23 cellular contexts compared by ENCODE assay signal in genomic region chr21:39390212-39390765, GRCh38. TPM values are rescaled to one million over a fixed set of nuclear protein-coding genes. Genes with fewer than 3 reads are reported as not detected.
"Had no signal": no experiment of that assay in that cellular context is flagged by ENCODE, and none has a peak within 500 bp of the region (broad histone marks: within the 10 kb centered on the region; RNA-seq: fewer than 3 reads in every experiment).

No MANE protein-coding gene starts in this region.

- H3K27me3 Mint-ChIP-seq: activated CD4-positive, alpha-beta T cell treated with anti-CD3 and anti-CD28 coated beads, Interleukin-2, amount 10 ng/mL, durations not matched to agents 7 days and 5 days; activated naive CD8-positive, alpha-beta T cell; dendritic cell treated with granulocyte-macrophage colony-stimulating factor and Interleukin-4, amounts not matched to agents 40 ng/mL and 50 ng/mL, for 4 days; memory B cell; naive thymus-derived CD8-positive, alpha-beta T cell had no signal

- H3K36me3 ChIP-seq: breast epithelium had no signal

- FAIRE-seq: keratinocyte, TTC549 had no signal

- H3K27ac ChIP-seq: breast epithelium, epithelial cell of prostate, hepatocyte, right atrium auricular region, skin epidermis, upper lobe of left lung had no signal

- H3K27ac Mint-ChIP-seq: activated CD4-positive, alpha-beta T cell treated with anti-CD3 and anti-CD28 coated beads, Interleukin-2, amount 10 ng/mL, durations not matched to agents 7 days and 5 days; activated naive CD8-positive, alpha-beta T cell; dendritic cell treated with granulocyte-macrophage colony-stimulating factor and Interleukin-4, amounts not matched to agents 40 ng/mL and 50 ng/mL, for 4 days had no signal

- DNase-seq: activated CD4-positive, alpha-beta T cell treated with anti-CD3 and anti-CD28 coated beads, Interleukin-2, amount 10 ng/mL, durations not matched to agents 7 days and 5 days; activated CD8-positive, alpha-beta memory T cell treated with anti-CD3 and anti-CD28 coated beads for 24 hours; activated gamma-delta T cell treated with Interleukin-2 at 50 U/mL for 16 hours; amygdala; effector memory CD4-positive, alpha-beta T cell; naive thymus-derived CD8-positive, alpha-beta T cell; occipital lobe; stimulated activated CD4-positive, alpha-beta T cell treated with anti-CD3 and anti-CD28 coated beads, Interleukin-15, amount 100 ng/mL, for 24 hours; stimulated activated CD4-positive, alpha-beta T cell treated with anti-CD3 and anti-CD28 coated beads, Interleukin-4, amount 100 ng/mL, for 24 hours; stimulated activated naive CD8-positive, alpha-beta T cell treated with anti-CD3 and anti-CD28 coated beads, Interleukin-15, Interleukin-2, amounts not matched to agents 100 U/mL and 50 U/mL, for 24 hours; T-helper 2 cell; upper lobe of left lung had no signal

- H2AFZ ChIP-seq: hepatocyte had no signal

- H3K4me3 Mint-ChIP-seq: activated CD4-positive, alpha-beta T cell treated with anti-CD3 and anti-CD28 coated beads, Interleukin-2, amount 10 ng/mL, durations not matched to agents 7 days and 5 days; dendritic cell treated with granulocyte-macrophage colony-stimulating factor and Interleukin-4, amounts not matched to agents 40 ng/mL and 50 ng/mL, for 4 days; memory B cell had no signal

- H3K9me3 ChIP-seq: breast epithelium, gastroesophageal sphincter, right atrium auricular region, upper lobe of left lung had no signal

- H3K9me3 Mint-ChIP-seq: activated CD4-positive, alpha-beta T cell treated with anti-CD3 and anti-CD28 coated beads, Interleukin-2, amount 10 ng/mL, durations not matched to agents 7 days and 5 days; dendritic cell treated with granulocyte-macrophage colony-stimulating factor and Interleukin-4, amounts not matched to agents 40 ng/mL and 50 ng/mL, for 4 days; memory B cell; naive thymus-derived CD8-positive, alpha-beta T cell had no signal

- H3K4me1 ChIP-seq: breast epithelium had no signal

- H3K27me3 ChIP-seq: breast epithelium, gastroesophageal sphincter, hepatocyte, right atrium auricular region, upper lobe of left lung had no signal

- H3K4me3 ChIP-seq: breast epithelium, gastroesophageal sphincter, hepatocyte, right atrium auricular region, skin epidermis, upper lobe of left lung had no signal

- H3K4me2 ChIP-seq: hepatocyte had no signal

RNA-seq across cellular contexts. Expression of gene LCA5L, which starts 55.3 kb away (rescaled TPM):
- total RNA-seq: occipital lobe had no signal
